18 cellular contexts compared by ENCODE assay signal in the genomic region with DNA sequence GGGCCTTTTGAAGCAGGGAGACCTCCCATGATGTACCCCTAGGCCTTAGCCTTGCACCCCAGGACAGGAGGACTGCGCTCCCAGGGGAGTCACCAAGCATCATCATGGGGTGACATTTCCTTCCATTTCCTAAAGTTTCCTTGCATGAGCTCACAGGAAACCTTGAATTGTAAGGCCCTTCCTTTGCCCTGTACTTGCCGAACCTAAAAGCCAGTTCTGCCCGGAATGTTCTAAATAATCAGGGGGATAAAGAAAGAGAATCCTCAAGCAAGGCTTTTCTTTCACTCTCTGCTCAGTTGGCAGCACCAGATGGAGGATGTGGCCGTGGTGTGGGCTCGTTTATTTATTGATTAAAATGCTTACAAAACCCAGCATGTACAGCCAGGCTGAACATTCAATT.
DNase-seq lines count a peak whose midpoint lies in the region; TF ChIP-seq lines count a peak whose summit lies in the region.
"Had no signal": no experiment of that assay in that cellular context is flagged by ENCODE, and none has a peak within 500 bp of the region (broad histone marks: within the 10 kb centered on the region; RNA-seq: fewer than 3 reads in every experiment).

No MANE protein-coding gene starts in this region.

- H2BK5ac ChIP-seq in trophoblast cell (ENCODE audit: low read depth, low read length, poor library complexity), result no peak overlapping the region

- H2BK12ac ChIP-seq in trophoblast cell (ENCODE audit: low read length), result no peak overlapping the region

- H3K4me3 ChIP-seq in left ventricle myocardium inferior (no peak overlapping the region), osteoblast (ENCODE audit: insufficient read depth, low read length) (no peak overlapping the region), foreskin fibroblast (ENCODE audit: low read depth in 1 of 2, low read length in 2 of 2) (no peak overlapping the region), trophoblast cell (ENCODE audit: low read depth, low read length) (no peak overlapping the region)
- H3K4me3 ChIP-seq: A549 had no signal

- H2BK120ac ChIP-seq in trophoblast cell (ENCODE audit: insufficient read depth, low read length, poor library complexity), result no peak overlapping the region

- H2AFZ ChIP-seq in osteoblast (ENCODE audit: low read length) (no peak overlapping the region), trophoblast cell (ENCODE audit: insufficient read depth, low read length, poor library complexity) (no peak overlapping the region)

- H3K36me3 ChIP-seq in left ventricle myocardium inferior (no peaks in the 10 kb centered on the region), osteoblast (ENCODE audit: insufficient read depth, low read length) (no peaks in the 10 kb centered on the region), trophoblast cell (ENCODE audit: control insufficient read depth in 1 of 2, insufficient read depth in 2 of 2, low read length in 2 of 2) (no peaks in the 10 kb centered on the region)

- H3K27ac ChIP-seq in left ventricle myocardium inferior (replicated peaks), result peak overlapping the region; percentile 65
- peak overlapping the region; percentile 47 for H3K27ac ChIP-seq in cingulate gyrus (ENCODE audit: low read depth, low read length)
- H3K27ac ChIP-seq in osteoblast (ENCODE audit: low read depth, low read length), result no peak overlapping the region
- no peak overlapping the region for H3K27ac ChIP-seq in trophoblast cell (ENCODE audit: low read depth, low read length)
- H3K27ac ChIP-seq: A549, C4-2B had no signal

- H3K4ac ChIP-seq in trophoblast cell (ENCODE audit: low read depth, low read length), result no peak overlapping the region

- no peak for TF ChIP-seq CTCF in left ventricle myocardium inferior (IDR thresholded peaks at IDR 0.05; ENCODE audit: borderline replicate concordance)
- no peak for TF ChIP-seq CTCF in osteoblast (IDR thresholded peaks at IDR 0.05; ENCODE audit: extremely low read depth, low read depth, low read length)
- no peak for TF ChIP-seq CTCF in foreskin fibroblast (IDR thresholded peaks at IDR 0.05; ENCODE audit: low read depth, low read length)

- H4K12ac ChIP-seq in trophoblast cell (ENCODE audit: low read depth, low read length), result no peak overlapping the region

- no peak overlapping the region for H3K14ac ChIP-seq in trophoblast cell (ENCODE audit: low read length)

- H3K4me1 ChIP-seq in left ventricle myocardium inferior (peaks cover 28% of the 10 kb centered on the region), osteoblast (ENCODE audit: insufficient read depth, low read length) (no peaks in the 10 kb centered on the region), trophoblast cell (ENCODE audit: control insufficient read depth in 1 of 2, insufficient read depth in 2 of 2, low read length in 2 of 2) (no peaks in the 10 kb centered on the region)
- H3K4me1 ChIP-seq: A549 had no signal

- H3K9me3 ChIP-seq in left ventricle myocardium inferior (replicated peaks) (peaks cover 3% of the 10 kb centered on the region), osteoblast (ENCODE audit: low read depth, low read length) (no peaks in the 10 kb centered on the region), trophoblast cell (ENCODE audit: insufficient read depth, low read depth, low read length) (peaks cover 6% of the 10 kb centered on the region)
- H3K9me3 ChIP-seq: A549, SK-N-SH had no signal

- no peaks in the 10 kb centered on the region for H3K79me1 ChIP-seq in trophoblast cell (ENCODE audit: low read length)

- no peak overlapping the region for H3K23ac ChIP-seq in trophoblast cell (ENCODE audit: low read length)

- H3K79me2 ChIP-seq in osteoblast (ENCODE audit: insufficient read depth, low read length) (peaks cover 57% of the 10 kb centered on the region), trophoblast cell (ENCODE audit: control insufficient read depth, insufficient read depth, low read length, poor library complexity) (no peaks in the 10 kb centered on the region)

- H3K4me2 ChIP-seq in osteoblast (ENCODE audit: insufficient read depth, low read length), result no peak overlapping the region
- H3K4me2 ChIP-seq in trophoblast cell (ENCODE audit: low read length), result no peak overlapping the region
- H3K4me2 ChIP-seq: A549, SK-N-SH had no signal

- no CpG with 5 or more reads among the region's 5 CpGs for WGBS in trophoblast cell (ENCODE audit: extremely low coverage, insufficient coverage, insufficient read length)

- H3K27me3 ChIP-seq in left ventricle myocardium inferior (ENCODE audit: low read depth) (no peaks in the 10 kb centered on the region), osteoblast (ENCODE audit: insufficient read depth, low read length) (no peaks in the 10 kb centered on the region), trophoblast cell (ENCODE audit: insufficient read depth, low read length) (no peaks in the 10 kb centered on the region)

- H3K18ac ChIP-seq in trophoblast cell (ENCODE audit: low read length), result no peak overlapping the region

- intact Hi-C loops in left ventricle myocardium inferior (cut with micrococcal nuclease), result no loop called here
- intact Hi-C loops in cardiac septum (cut with DNase I), result no loop called here

- H3K9ac ChIP-seq in trophoblast cell (ENCODE audit: low read length), result no peak overlapping the region
- H3K9ac ChIP-seq: SK-N-SH had no signal

- peaks cover 48% of the 10 kb centered on the region for H4K20me1 ChIP-seq in osteoblast (ENCODE audit: insufficient read depth, low read length)

- no peak overlapping the region for H4K91ac ChIP-seq in trophoblast cell (ENCODE audit: low read depth, low read length)

- no peak for DNase-seq in left ventricle myocardium inferior
- DNase-seq in cardiac septum (ENCODE audit: low spot score), result no peak
- peak; percentile 84 for DNase-seq in osteoblast (ENCODE audit: insufficient read length, low spot score, missing footprints)
- DNase-seq in SHP77 treated with DMSO at 0.1 percent for 48 hours (lab: John Stamatoyannopoulos, UW), result no peak
- no peak for DNase-seq in foreskin fibroblast
- no peak for DNase-seq in trophoblast cell
- DNase-seq: DMS79 treated with DMSO at 0.1 percent for 48 hours, Karpas-422, NCI-H1436 treated with DMSO at 0.1 percent for 48 hours, NCI-H2081, NCI-H2227 treated with DMSO at 0.1 percent for 48 hours, NCI-H510A treated with DMSO at 0.1 percent for 48 hours, NCI-H82, OCI-M1, SK-N-SH had no signal

- H2AK5ac ChIP-seq in trophoblast cell (ENCODE audit: low read length), result no peak overlapping the region

- H4K8ac ChIP-seq in trophoblast cell (ENCODE audit: low read depth, low read length), result no peak overlapping the region

Comparison
In these comparisons a context has a peak if more than half of its experiments do, and no peak if none do; other contexts are left out.
1. H3K27ac ChIP-seq: peak in left ventricle myocardium inferior (single experiment) and cingulate gyrus (single experiment); none in osteoblast (single experiment) and trophoblast cell (single experiment).